ENCODE assay signal across 2 cellular contexts in the genomic region with DNA sequence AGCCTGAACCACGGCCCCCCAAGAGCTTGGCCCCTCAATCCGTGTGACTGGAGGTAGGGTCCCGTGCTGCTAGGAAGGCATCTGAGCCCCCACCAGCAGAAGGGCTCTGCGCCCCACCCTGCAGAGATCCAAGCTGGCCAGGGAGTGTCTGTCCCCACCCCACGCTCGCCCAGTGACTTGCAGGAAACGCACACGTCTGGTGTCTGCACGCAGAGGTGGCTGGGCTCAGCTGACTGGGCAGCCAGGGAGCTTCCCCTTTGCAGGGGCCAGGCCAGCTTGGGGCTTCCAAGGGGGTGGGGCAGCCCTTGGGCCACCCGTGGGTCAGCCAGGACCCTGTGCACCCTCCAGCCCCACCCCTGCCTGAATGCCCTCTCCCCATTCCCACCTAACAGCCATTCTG.
TF ChIP-seq lines count a peak whose summit lies in the region.

No MANE protein-coding gene starts in this region.

TF ChIP-seq in A549, 52 proteins besides CTCF, POLR2A, EP300 and RAD21:
- TF ChIP-seq HOXB5 (CRISPR knock-in tag; IDR thresholded peaks at IDR 0.05) (no peak), TFCP2L1 (CRISPR knock-in tag; IDR thresholded peaks at IDR 0.05) (no peak), HOXA7 (CRISPR knock-in tag; IDR thresholded peaks at IDR 0.05) (no peak), GATA3 (IDR thresholded peaks at IDR 0.05; ENCODE audit: borderline replicate concordance) (no peak), MYC (IDR thresholded peaks at IDR 0.05; ENCODE audit: borderline replicate concordance, low read length) (no peak), POLR2AphosphoS2 (conservative IDR thresholded peaks at IDR 0.05; ENCODE audit: low read length) (no peak), CBX8 (IDR thresholded peaks at IDR 0.05) (no peak), ZC3H11A (IDR thresholded peaks at IDR 0.05) (no peak), MAZ (IDR thresholded peaks at IDR 0.05; ENCODE audit: borderline replicate concordance, low read depth, low read length) (no peak)
- TF ChIP-seq, protein P1, sequence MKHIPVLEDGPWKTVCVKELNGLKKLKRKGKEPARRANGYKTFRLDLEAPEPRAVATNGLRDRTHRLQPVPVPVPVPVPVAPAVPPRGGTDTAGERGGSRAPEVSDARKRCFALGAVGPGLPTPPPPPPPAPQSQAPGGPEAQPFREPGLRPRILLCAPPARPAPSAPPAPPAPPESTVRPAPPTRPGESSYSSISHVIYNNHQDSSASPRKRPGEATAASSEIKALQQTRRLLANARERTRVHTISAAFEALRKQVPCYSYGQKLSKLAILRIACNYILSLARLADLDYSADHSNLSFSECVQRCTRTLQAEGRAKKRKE (CRISPR knock-in tag; IDR thresholded peaks at IDR 0.05; ENCODE audit: low read depth), result no peak
- TF ChIP-seq, protein P2, sequence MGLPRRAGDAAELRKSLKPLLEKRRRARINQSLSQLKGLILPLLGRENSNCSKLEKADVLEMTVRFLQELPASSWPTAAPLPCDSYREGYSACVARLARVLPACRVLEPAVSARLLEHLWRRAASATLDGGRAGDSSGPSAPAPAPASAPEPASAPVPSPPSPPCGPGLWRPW (IDR thresholded peaks at IDR 0.05), result no peak
TF ChIP-seq in A549: peak in this region for 0.

TF ChIP-seq in endothelial cell of umbilical vein, 7 proteins besides CTCF, POLR2A, EP300 and RAD21:
- TF ChIP-seq MYC (IDR thresholded peaks at IDR 0.05; ENCODE audit: low read depth, low read length) (no peak), JUN (IDR thresholded peaks at IDR 0.05; ENCODE audit: borderline replicate concordance, insufficient read depth, insufficient read length, low read depth) (no peak), FOS (IDR thresholded peaks at IDR 0.05; ENCODE audit: borderline replicate concordance, insufficient read depth, low read length) (no peak), POLR2AphosphoS5 (IDR thresholded peaks at IDR 0.05; ENCODE audit: insufficient read depth, low read depth, low read length) (no peak)
